1 cellular context compared by ENCODE assay signal in the genomic region with DNA sequence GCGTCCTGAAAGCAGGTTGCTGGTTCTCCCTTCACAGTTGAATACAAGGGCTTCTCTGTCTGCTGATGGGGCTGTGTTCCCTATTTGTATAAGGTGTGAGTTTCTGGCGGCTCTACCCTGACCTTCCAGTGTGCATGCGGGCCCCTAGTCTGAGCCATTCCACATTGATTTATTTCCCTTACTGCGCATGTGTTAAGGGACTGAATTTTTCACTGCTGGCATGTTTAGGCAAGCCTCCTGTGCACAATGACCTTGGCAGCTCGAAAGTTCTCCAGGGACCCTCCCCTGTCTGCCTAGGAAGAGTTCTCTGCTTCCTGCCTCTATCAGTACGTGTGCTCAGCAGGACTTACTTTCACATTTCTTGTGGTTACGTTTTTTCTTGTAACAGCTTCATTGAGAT.
A peak's percentile ranks its signal among the peaks of the same experiment; 100 is the strongest.
TF ChIP-seq lines count a peak whose summit lies in the region.

No MANE protein-coding gene starts in this region.

TF ChIP-seq in HepG2, 621 proteins besides CTCF, POLR2A, EP300 and RAD21 (continued from another document and continues in another):
- TF ChIP-seq, protein P1, sequence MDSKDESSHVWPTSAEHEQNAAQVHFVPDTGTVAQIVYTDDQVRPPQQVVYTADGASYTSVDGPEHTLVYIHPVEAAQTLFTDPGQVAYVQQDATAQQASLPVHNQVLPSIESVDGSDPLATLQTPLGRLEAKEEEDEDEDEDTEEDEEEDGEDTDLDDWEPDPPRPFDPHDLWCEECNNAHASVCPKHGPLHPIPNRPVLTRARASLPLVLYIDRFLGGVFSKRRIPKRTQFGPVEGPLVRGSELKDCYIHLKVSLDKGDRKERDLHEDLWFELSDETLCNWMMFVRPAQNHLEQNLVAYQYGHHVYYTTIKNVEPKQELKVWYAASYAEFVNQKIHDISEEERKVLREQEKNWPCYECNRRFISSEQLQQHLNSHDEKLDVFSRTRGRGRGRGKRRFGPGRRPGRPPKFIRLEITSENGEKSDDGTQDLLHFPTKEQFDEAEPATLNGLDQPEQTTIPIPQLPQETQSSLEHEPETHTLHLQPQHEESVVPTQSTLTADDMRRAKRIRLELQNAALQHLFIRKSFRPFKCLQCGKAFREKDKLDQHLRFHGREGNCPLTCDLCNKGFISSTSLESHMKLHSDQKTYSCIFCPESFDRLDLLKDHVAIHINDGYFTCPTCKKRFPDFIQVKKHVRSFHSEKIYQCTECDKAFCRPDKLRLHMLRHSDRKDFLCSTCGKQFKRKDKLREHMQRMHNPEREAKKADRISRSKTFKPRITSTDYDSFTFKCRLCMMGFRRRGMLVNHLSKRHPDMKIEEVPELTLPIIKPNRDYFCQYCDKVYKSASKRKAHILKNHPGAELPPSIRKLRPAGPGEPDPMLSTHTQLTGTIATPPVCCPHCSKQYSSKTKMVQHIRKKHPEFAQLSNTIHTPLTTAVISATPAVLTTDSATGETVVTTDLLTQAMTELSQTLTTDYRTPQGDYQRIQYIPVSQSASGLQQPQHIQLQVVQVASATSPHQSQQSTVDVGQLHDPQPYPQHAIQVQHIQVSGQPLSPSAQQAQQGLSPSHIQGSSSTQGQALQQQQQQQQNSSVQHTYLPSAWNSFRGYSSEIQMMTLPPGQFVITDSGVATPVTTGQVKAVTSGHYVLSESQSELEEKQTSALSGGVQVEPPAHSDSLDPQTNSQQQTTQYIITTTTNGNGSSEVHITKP (CRISPR knock-in tag; IDR thresholded peaks at IDR 0.05; ENCODE audit: low read depth), result no peak; the same call in none of the 2 replicates
- TF ChIP-seq, protein P2, sequence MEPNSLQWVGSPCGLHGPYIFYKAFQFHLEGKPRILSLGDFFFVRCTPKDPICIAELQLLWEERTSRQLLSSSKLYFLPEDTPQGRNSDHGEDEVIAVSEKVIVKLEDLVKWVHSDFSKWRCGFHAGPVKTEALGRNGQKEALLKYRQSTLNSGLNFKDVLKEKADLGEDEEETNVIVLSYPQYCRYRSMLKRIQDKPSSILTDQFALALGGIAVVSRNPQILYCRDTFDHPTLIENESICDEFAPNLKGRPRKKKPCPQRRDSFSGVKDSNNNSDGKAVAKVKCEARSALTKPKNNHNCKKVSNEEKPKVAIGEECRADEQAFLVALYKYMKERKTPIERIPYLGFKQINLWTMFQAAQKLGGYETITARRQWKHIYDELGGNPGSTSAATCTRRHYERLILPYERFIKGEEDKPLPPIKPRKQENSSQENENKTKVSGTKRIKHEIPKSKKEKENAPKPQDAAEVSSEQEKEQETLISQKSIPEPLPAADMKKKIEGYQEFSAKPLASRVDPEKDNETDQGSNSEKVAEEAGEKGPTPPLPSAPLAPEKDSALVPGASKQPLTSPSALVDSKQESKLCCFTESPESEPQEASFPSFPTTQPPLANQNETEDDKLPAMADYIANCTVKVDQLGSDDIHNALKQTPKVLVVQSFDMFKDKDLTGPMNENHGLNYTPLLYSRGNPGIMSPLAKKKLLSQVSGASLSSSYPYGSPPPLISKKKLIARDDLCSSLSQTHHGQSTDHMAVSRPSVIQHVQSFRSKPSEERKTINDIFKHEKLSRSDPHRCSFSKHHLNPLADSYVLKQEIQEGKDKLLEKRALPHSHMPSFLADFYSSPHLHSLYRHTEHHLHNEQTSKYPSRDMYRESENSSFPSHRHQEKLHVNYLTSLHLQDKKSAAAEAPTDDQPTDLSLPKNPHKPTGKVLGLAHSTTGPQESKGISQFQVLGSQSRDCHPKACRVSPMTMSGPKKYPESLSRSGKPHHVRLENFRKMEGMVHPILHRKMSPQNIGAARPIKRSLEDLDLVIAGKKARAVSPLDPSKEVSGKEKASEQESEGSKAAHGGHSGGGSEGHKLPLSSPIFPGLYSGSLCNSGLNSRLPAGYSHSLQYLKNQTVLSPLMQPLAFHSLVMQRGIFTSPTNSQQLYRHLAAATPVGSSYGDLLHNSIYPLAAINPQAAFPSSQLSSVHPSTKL (CRISPR knock-in tag; IDR thresholded peaks at IDR 0.05), result peak; percentile 74
- TF ChIP-seq ZNF616 (CRISPR knock-in tag; IDR thresholded peaks at IDR 0.05; ENCODE audit: low read depth) (no peak), SETDB1 (CRISPR knock-in tag; IDR thresholded peaks at IDR 0.05; ENCODE audit: borderline replicate concordance) (no peak), PLSCR1 (CRISPR knock-in tag; IDR thresholded peaks at IDR 0.05; ENCODE audit: borderline replicate concordance) (no peak), ZNF883 (CRISPR knock-in tag; IDR thresholded peaks at IDR 0.05; ENCODE audit: not compliant biosample characterization) (no peak), ZNF274 (CRISPR knock-in tag; IDR thresholded peaks at IDR 0.05) (no peak), AGO2 (optimal IDR thresholded peaks at IDR 0.05; ENCODE audit: low read depth, low read length) (no peak), ZNF652 (CRISPR knock-in tag; IDR thresholded peaks at IDR 0.05; ENCODE audit: borderline replicate concordance, low read depth) (no peak; the same call in 1 of the 2 replicates), ZNF20 (CRISPR knock-in tag; IDR thresholded peaks at IDR 0.05) (no peak), HMGXB4 (CRISPR knock-in tag; IDR thresholded peaks at IDR 0.05; ENCODE audit: borderline replicate concordance in 1 of 2, low read depth in 1 of 2) (no peak), ZNF550 (CRISPR knock-in tag; IDR thresholded peaks at IDR 0.05; ENCODE audit: borderline replicate concordance) (no peak), TMF1 (CRISPR knock-in tag; IDR thresholded peaks at IDR 0.05; ENCODE audit: low read depth) (no peak), MYNN (CRISPR knock-in tag; IDR thresholded peaks at IDR 0.05; ENCODE audit: low read depth) (no peak), ZNF34 (CRISPR knock-in tag; IDR thresholded peaks at IDR 0.05; ENCODE audit: borderline replicate concordance) (no peak), SAP130 (CRISPR knock-in tag; IDR thresholded peaks at IDR 0.05; ENCODE audit: low read depth) (peak; percentile 48), ZNF343 (CRISPR knock-in tag; IDR thresholded peaks at IDR 0.05) (no peak), ZFAT (CRISPR knock-in tag; conservative IDR thresholded peaks at IDR 0.05) (no peak), GMEB2 (CRISPR knock-in tag; IDR thresholded peaks at IDR 0.05; ENCODE audit: low read depth) (no peak), ELF3 (CRISPR knock-in tag; IDR thresholded peaks at IDR 0.05) (peak; percentile 48; the same call in 1 of the 2 replicates), ZMYM3 (CRISPR knock-in tag; IDR thresholded peaks at IDR 0.05) (no peak; the same call in 1 of the 2 replicates), AGO1 (IDR thresholded peaks at IDR 0.05; ENCODE audit: low read depth, low read length, poor library complexity, severe bottlenecking) (no peak), MAFG (CRISPR knock-in tag; IDR thresholded peaks at IDR 0.05) (no peak), THAP11 (CRISPR knock-in tag; IDR thresholded peaks at IDR 0.05) (no peak), RBM22 (optimal IDR thresholded peaks at IDR 0.05; ENCODE audit: low read length) (no peak), ZNF224 (CRISPR knock-in tag; IDR thresholded peaks at IDR 0.05) (no peak), NR1H2 (CRISPR knock-in tag; IDR thresholded peaks at IDR 0.05; ENCODE audit: borderline replicate concordance, low read depth) (no peak), ZNF431 (CRISPR knock-in tag; IDR thresholded peaks at IDR 0.05; ENCODE audit: borderline replicate concordance, low read depth) (no peak; the same call in 1 of the 2 replicates), ZNF17 (CRISPR knock-in tag; IDR thresholded peaks at IDR 0.05) (no peak)
- TF ChIP-seq, protein P3, sequence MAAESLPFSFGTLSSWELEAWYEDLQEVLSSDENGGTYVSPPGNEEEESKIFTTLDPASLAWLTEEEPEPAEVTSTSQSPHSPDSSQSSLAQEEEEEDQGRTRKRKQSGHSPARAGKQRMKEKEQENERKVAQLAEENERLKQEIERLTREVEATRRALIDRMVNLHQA (CRISPR knock-in tag; IDR thresholded peaks at IDR 0.05), result no peak
- TF ChIP-seq, protein P4, sequence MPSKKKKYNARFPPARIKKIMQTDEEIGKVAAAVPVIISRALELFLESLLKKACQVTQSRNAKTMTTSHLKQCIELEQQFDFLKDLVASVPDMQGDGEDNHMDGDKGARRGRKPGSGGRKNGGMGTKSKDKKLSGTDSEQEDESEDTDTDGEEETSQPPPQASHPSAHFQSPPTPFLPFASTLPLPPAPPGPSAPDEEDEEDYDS (CRISPR knock-in tag; IDR thresholded peaks at IDR 0.05), result no peak
- TF ChIP-seq, protein P5, sequence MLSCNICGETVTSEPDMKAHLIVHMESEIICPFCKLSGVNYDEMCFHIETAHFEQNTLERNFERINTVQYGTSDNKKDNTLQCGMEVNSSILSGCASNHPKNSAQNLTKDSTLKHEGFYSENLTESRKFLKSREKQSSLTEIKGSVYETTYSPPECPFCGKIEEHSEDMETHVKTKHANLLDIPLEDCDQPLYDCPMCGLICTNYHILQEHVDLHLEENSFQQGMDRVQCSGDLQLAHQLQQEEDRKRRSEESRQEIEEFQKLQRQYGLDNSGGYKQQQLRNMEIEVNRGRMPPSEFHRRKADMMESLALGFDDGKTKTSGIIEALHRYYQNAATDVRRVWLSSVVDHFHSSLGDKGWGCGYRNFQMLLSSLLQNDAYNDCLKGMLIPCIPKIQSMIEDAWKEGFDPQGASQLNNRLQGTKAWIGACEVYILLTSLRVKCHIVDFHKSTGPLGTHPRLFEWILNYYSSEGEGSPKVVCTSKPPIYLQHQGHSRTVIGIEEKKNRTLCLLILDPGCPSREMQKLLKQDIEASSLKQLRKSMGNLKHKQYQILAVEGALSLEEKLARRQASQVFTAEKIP (CRISPR knock-in tag; IDR thresholded peaks at IDR 0.05; ENCODE audit: borderline replicate concordance), result no peak
- TF ChIP-seq, protein P6, sequence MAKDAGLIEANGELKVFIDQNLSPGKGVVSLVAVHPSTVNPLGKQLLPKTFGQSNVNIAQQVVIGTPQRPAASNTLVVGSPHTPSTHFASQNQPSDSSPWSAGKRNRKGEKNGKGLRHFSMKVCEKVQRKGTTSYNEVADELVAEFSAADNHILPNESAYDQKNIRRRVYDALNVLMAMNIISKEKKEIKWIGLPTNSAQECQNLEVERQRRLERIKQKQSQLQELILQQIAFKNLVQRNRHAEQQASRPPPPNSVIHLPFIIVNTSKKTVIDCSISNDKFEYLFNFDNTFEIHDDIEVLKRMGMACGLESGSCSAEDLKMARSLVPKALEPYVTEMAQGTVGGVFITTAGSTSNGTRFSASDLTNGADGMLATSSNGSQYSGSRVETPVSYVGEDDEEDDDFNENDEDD (CRISPR knock-in tag; IDR thresholded peaks at IDR 0.05; ENCODE audit: borderline replicate concordance), result no peak
- TF ChIP-seq, protein P7, sequence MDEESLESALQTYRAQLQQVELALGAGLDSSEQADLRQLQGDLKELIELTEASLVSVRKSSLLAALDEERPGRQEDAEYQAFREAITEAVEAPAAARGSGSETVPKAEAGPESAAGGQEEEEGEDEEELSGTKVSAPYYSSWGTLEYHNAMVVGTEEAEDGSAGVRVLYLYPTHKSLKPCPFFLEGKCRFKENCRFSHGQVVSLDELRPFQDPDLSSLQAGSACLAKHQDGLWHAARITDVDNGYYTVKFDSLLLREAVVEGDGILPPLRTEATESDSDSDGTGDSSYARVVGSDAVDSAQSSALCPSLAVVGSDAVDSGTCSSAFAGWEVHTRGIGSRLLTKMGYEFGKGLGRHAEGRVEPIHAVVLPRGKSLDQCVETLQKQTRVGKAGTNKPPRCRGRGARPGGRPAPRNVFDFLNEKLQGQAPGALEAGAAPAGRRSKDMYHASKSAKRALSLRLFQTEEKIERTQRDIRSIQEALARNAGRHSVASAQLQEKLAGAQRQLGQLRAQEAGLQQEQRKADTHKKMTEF (CRISPR knock-in tag; IDR thresholded peaks at IDR 0.05), result peak; percentile 57; the same call in 1 of the 2 replicates
- TF ChIP-seq, protein P8, sequence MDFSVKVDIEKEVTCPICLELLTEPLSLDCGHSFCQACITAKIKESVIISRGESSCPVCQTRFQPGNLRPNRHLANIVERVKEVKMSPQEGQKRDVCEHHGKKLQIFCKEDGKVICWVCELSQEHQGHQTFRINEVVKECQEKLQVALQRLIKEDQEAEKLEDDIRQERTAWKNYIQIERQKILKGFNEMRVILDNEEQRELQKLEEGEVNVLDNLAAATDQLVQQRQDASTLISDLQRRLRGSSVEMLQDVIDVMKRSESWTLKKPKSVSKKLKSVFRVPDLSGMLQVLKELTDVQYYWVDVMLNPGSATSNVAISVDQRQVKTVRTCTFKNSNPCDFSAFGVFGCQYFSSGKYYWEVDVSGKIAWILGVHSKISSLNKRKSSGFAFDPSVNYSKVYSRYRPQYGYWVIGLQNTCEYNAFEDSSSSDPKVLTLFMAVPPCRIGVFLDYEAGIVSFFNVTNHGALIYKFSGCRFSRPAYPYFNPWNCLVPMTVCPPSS (IDR thresholded peaks at IDR 0.05), result no peak
